Comparison of ENCODE assay signal across 20 cellular contexts in genomic region chr1:230970432-230970831, GRCh38. TPM values are rescaled to one million over a fixed set of nuclear protein-coding genes. Genes with fewer than 3 reads are reported as not detected.
DNase-seq lines count a peak whose midpoint lies in the region; ATAC-seq and TF ChIP-seq lines count a peak whose summit lies in the region.
"Had no signal": no experiment of that assay in that cellular context is flagged by ENCODE, and none has a peak within 500 bp of the region (broad histone marks: within the 10 kb centered on the region; RNA-seq: fewer than 3 reads in every experiment).

No MANE protein-coding gene starts in this region.

- TF ChIP-seq CTCF in activated B cell treated with CpG ODN at 0.5 μM for 24 hours (IDR thresholded peaks at IDR 0.05), result no peak

- no peak for DNase-seq in activated naive CD8-positive, alpha-beta T cell treated with anti-CD3 and anti-CD28 coated beads, Interleukin-2, amount 10 ng/mL, durations not matched to agents 7 days and 5 days
- DNase-seq in activated naive CD8-positive, alpha-beta T cell treated with anti-CD3 and anti-CD28 coated beads for 36 hours, result no peak
- DNase-seq in activated B cell treated with CpG ODN at 0.5 μM for 24 hours, result no peak
- no peak for DNase-seq in memory B cell (ENCODE audit: low spot score in 2 of 2)
- DNase-seq in stimulated activated naive B cell treated with anti-CD40 and anti-IgM and Interleukin-4, amounts not matched to agents 10 μg/mL and 1 μg/mL and 100 μg/mL, for 72 hours, result no peak
- no peak for DNase-seq in G401 (ENCODE audit: low spot score)
- no peak for DNase-seq in erythroblast (lab: John Stamatoyannopoulos, UW)
- DNase-seq: BE2C, Calu3, DMS153, GDM1, KG1, NCI-H1092 treated with DMSO at 0.1 percent for 48 hours, NCI-H1436 treated with DMSO at 0.1 percent for 48 hours, NCI-H1930, NCI-H2227 treated with DMSO at 0.1 percent for 48 hours, NCI-H510A, SIG-M5 had no signal

- peak overlapping the region; percentile 34 for H3K27ac Mint-ChIP-seq in activated naive CD8-positive, alpha-beta T cell treated with anti-CD3 and anti-CD28 coated beads, Interleukin-2, amount 10 ng/mL, durations not matched to agents 7 days and 5 days
- no peak overlapping the region for H3K27ac Mint-ChIP-seq in activated naive CD8-positive, alpha-beta T cell treated with anti-CD3 and anti-CD28 coated beads for 36 hours
- H3K27ac Mint-ChIP-seq in activated B cell treated with CpG ODN at 0.5 μM for 24 hours, result peak overlapping the region; percentile 69
- H3K27ac Mint-ChIP-seq in memory B cell, result peak overlapping the region; percentile 80
- H3K27ac Mint-ChIP-seq in stimulated activated naive B cell treated with anti-CD40 and anti-IgM and Interleukin-4, amounts not matched to agents 10 μg/mL and 1 μg/mL and 100 μg/mL, for 72 hours, result peak overlapping the region; percentile 81

- intact Hi-C loops in activated B cell treated with CpG ODN at 0.5 μM for 24 hours (cut with micrococcal nuclease), result no loop called here

- no peak for ATAC-seq in activated naive CD8-positive, alpha-beta T cell treated with anti-CD3 and anti-CD28 coated beads, Interleukin-2, amount 10 ng/mL, durations not matched to agents 7 days and 5 days (ENCODE audit: low read depth)
- no peak for ATAC-seq in activated B cell treated with CpG ODN at 0.5 μM for 24 hours (ENCODE audit: low read depth)
- ATAC-seq in memory B cell (ENCODE audit: low read depth), result no peak
- no peak for ATAC-seq in stimulated activated naive B cell treated with anti-CD40 and anti-IgM and Interleukin-4, amounts not matched to agents 10 μg/mL and 1 μg/mL and 100 μg/mL, for 72 hours (replicated peaks)
- ATAC-seq in GM21786 (IDR thresholded peaks at IDR 0.05; ENCODE audit: unreplicated experiment), result no peak
- ATAC-seq: HCT116 had no signal

- no peaks in the 10 kb centered on the region for H3K9me3 Mint-ChIP-seq in activated naive CD8-positive, alpha-beta T cell treated with anti-CD3 and anti-CD28 coated beads, Interleukin-2, amount 10 ng/mL, durations not matched to agents 7 days and 5 days
- H3K9me3 Mint-ChIP-seq in activated naive CD8-positive, alpha-beta T cell treated with anti-CD3 and anti-CD28 coated beads for 36 hours, result no peaks in the 10 kb centered on the region
- H3K9me3 Mint-ChIP-seq in activated B cell treated with CpG ODN at 0.5 μM for 24 hours (no peaks in the 10 kb centered on the region), memory B cell (no peaks in the 10 kb centered on the region)
- H3K9me3 Mint-ChIP-seq in stimulated activated naive B cell treated with anti-CD40 and anti-IgM and Interleukin-4, amounts not matched to agents 10 μg/mL and 1 μg/mL and 100 μg/mL, for 72 hours, result no peaks in the 10 kb centered on the region

- no peaks in the 10 kb centered on the region for H3K27me3 Mint-ChIP-seq in activated naive CD8-positive, alpha-beta T cell treated with anti-CD3 and anti-CD28 coated beads, Interleukin-2, amount 10 ng/mL, durations not matched to agents 7 days and 5 days
- H3K27me3 Mint-ChIP-seq in activated naive CD8-positive, alpha-beta T cell treated with anti-CD3 and anti-CD28 coated beads for 36 hours, result no peaks in the 10 kb centered on the region
- no peaks in the 10 kb centered on the region for H3K27me3 Mint-ChIP-seq in activated B cell treated with CpG ODN at 0.5 μM for 24 hours
- no peaks in the 10 kb centered on the region for H3K27me3 Mint-ChIP-seq in memory B cell
- no peaks in the 10 kb centered on the region for H3K27me3 Mint-ChIP-seq in stimulated activated naive B cell treated with anti-CD40 and anti-IgM and Interleukin-4, amounts not matched to agents 10 μg/mL and 1 μg/mL and 100 μg/mL, for 72 hours

- CTCF ChIA-PET in activated B cell treated with CpG ODN at 0.5 μM for 24 hours (lab: Charles Lee), result no interaction called here

- peaks cover 24% of the 10 kb centered on the region for H3K36me3 Mint-ChIP-seq in activated naive CD8-positive, alpha-beta T cell treated with anti-CD3 and anti-CD28 coated beads, Interleukin-2, amount 10 ng/mL, durations not matched to agents 7 days and 5 days
- H3K36me3 Mint-ChIP-seq in activated naive CD8-positive, alpha-beta T cell treated with anti-CD3 and anti-CD28 coated beads for 36 hours, result peaks cover 8% of the 10 kb centered on the region
- H3K36me3 Mint-ChIP-seq in activated B cell treated with CpG ODN at 0.5 μM for 24 hours (ENCODE audit: low read depth) (peaks cover 11% of the 10 kb centered on the region), memory B cell (peaks cover 9% of the 10 kb centered on the region)
- H3K36me3 Mint-ChIP-seq in stimulated activated naive B cell treated with anti-CD40 and anti-IgM and Interleukin-4, amounts not matched to agents 10 μg/mL and 1 μg/mL and 100 μg/mL, for 72 hours, result peaks cover 18 to 26% of the 10 kb centered on the region in 2 donors

- in situ Hi-C loops in G401 (cut with HindIII; ENCODE audit: low sequenced_read_pairs), result no loop called here

- peaks cover 34% of the 10 kb centered on the region for H3K4me1 Mint-ChIP-seq in activated naive CD8-positive, alpha-beta T cell treated with anti-CD3 and anti-CD28 coated beads, Interleukin-2, amount 10 ng/mL, durations not matched to agents 7 days and 5 days
- peaks cover 32% of the 10 kb centered on the region for H3K4me1 Mint-ChIP-seq in activated naive CD8-positive, alpha-beta T cell treated with anti-CD3 and anti-CD28 coated beads for 36 hours
- H3K4me1 Mint-ChIP-seq in activated B cell treated with CpG ODN at 0.5 μM for 24 hours (peaks cover 50% of the 10 kb centered on the region), memory B cell (peaks cover 40% of the 10 kb centered on the region)
- peaks cover 36 to 52% of the 10 kb centered on the region in 2 donors for H3K4me1 Mint-ChIP-seq in stimulated activated naive B cell treated with anti-CD40 and anti-IgM and Interleukin-4, amounts not matched to agents 10 μg/mL and 1 μg/mL and 100 μg/mL, for 72 hours

- TF ChIP-seq POLR2A in erythroblast (IDR thresholded peaks at IDR 0.05; ENCODE audit: low read length), result no peak

- POLR2A ChIA-PET in activated naive CD8-positive, alpha-beta T cell treated with anti-CD3 and anti-CD28 coated beads, Interleukin-2, amount 10 ng/mL, durations not matched to agents 7 days and 5 days (lab: Charles Lee), result no interaction called here
- POLR2A ChIA-PET in activated B cell treated with CpG ODN at 0.5 μM for 24 hours (lab: Charles Lee), result interaction anchor here (0.8 kb wide), 1 partner anchor 8 kb away, joined by 4 read pairs; the partner anchor contains the start of genes ARV1 and TTC13

- no peak overlapping the region for H3K4me3 Mint-ChIP-seq in activated naive CD8-positive, alpha-beta T cell treated with anti-CD3 and anti-CD28 coated beads, Interleukin-2, amount 10 ng/mL, durations not matched to agents 7 days and 5 days
- no peak overlapping the region for H3K4me3 Mint-ChIP-seq in activated naive CD8-positive, alpha-beta T cell treated with anti-CD3 and anti-CD28 coated beads for 36 hours
- H3K4me3 Mint-ChIP-seq in activated B cell treated with CpG ODN at 0.5 μM for 24 hours, result no peak overlapping the region
- no peak overlapping the region for H3K4me3 Mint-ChIP-seq in memory B cell
- no peak overlapping the region for H3K4me3 Mint-ChIP-seq in stimulated activated naive B cell treated with anti-CD40 and anti-IgM and Interleukin-4, amounts not matched to agents 10 μg/mL and 1 μg/mL and 100 μg/mL, for 72 hours

RNA-seq across cellular contexts. Expression of gene TTC13, which starts 8.2 kb away (rescaled TPM):
- 10 to 100 TPM; 37.7 to 43.7 TPM for total RNA-seq in activated naive CD8-positive, alpha-beta T cell treated with anti-CD3 and anti-CD28 coated beads, Interleukin-2, amount 10 ng/mL, durations not matched to agents 7 days and 5 days
- 10 to 100 TPM; 13.4 to 15.5 TPM for total RNA-seq in activated naive CD8-positive, alpha-beta T cell treated with anti-CD3 and anti-CD28 coated beads for 36 hours
- total RNA-seq in activated B cell treated with CpG ODN at 0.5 μM for 24 hours, result 30.9 and 35.4 TPM in 2 replicates
- total RNA-seq in G401 (2014; rRNA removed; shearing (Covaris generic)), result 3.5 and 14.8 TPM in 2 replicates

RNA-seq across cellular contexts. Expression of gene ARV1, which starts 8.5 kb away (rescaled TPM):
- 10 to 100 TPM; 17.4 to 18.6 TPM for total RNA-seq in activated naive CD8-positive, alpha-beta T cell treated with anti-CD3 and anti-CD28 coated beads, Interleukin-2, amount 10 ng/mL, durations not matched to agents 7 days and 5 days
- total RNA-seq in activated naive CD8-positive, alpha-beta T cell treated with anti-CD3 and anti-CD28 coated beads for 36 hours, result 10 to 100 TPM; 24.1 to 24.2 TPM
- total RNA-seq in activated B cell treated with CpG ODN at 0.5 μM for 24 hours, result 13.1 and 13.7 TPM in 2 replicates
- total RNA-seq in G401 (2014; rRNA removed; shearing (Covaris generic)), result 12.2 and 13.5 TPM in 2 replicates
